28 cellular contexts compared by ENCODE assay signal in genomic region chr11:34278175-34278574, GRCh38.
"Had no signal": no experiment of that assay in that cellular context is flagged by ENCODE, and none has a peak within 500 bp of the region (broad histone marks: within the 10 kb centered on the region; RNA-seq: fewer than 3 reads in every experiment).

No MANE protein-coding gene starts in this region.

- H3K4me3 ChIP-seq: PC-9, Peyer's patch had no signal

- H3K4me3 Mint-ChIP-seq: T-cell; T-helper 1 cell treated with Interleukin-12 subunit alpha and Interleukin-12 subunit beta and Interleukin-4 antibody, amounts not matched to agents 30 μg/mL and 1 μg/mL, for 36 hours had no signal

- H3K27me3 ChIP-seq: Peyer's patch had no signal

- H3K9me3 ChIP-seq: Peyer's patch, SK-N-SH had no signal

- DNase-seq: Kasumi-1; MV-4-11; NCI-H1048; NCI-H1105; NCI-H1417; NCI-H1436 treated with DMSO at 0.1 percent for 48 hours; NCI-H1694; NCI-H187 treated with DMSO at 0.1 percent for 48 hours; NCI-H2029 treated with DMSO at 0.1 percent for 48 hours; NCI-H2171 treated with DMSO at 0.1 percent for 48 hours; NCI-H345; NCI-H446 treated with DMSO at 0.1 percent for 48 hours; NCI-H510A treated with DMSO at 0.1 percent for 48 hours; NCI-H526; NCI-H82; NK-92 treated with Interleukin-12 subunit alpha and Interleukin-12 subunit beta, amount 100 ng/mL, for 24 hours; OCI-M1; PC-9; Peyer's patch; Right ventricle myocardium superior; SIG-M5; SW 1271; T-cell had no signal

- H3K27ac Mint-ChIP-seq: T-cell; T-helper 1 cell treated with Interleukin-12 subunit alpha and Interleukin-12 subunit beta and Interleukin-4 antibody, amounts not matched to agents 30 μg/mL and 1 μg/mL, for 36 hours had no signal

- H3K4me1 Mint-ChIP-seq: T-cell had no signal

- H3K36me3 Mint-ChIP-seq: T-cell had no signal

- H3K36me3 ChIP-seq: Peyer's patch had no signal

- H3K27ac ChIP-seq: HL-60, KMS-11, PC-9, Peyer's patch had no signal

- H3K9me3 Mint-ChIP-seq: T-cell; T-helper 1 cell treated with Interleukin-12 subunit alpha and Interleukin-12 subunit beta and Interleukin-4 antibody, amounts not matched to agents 30 μg/mL and 1 μg/mL, for 36 hours had no signal

- H3K27me3 Mint-ChIP-seq: T-cell had no signal

- H3K4me2 ChIP-seq: KMS-11, PC-9, SK-N-SH had no signal

- FAIRE-seq: HTR-8/SVneo had no signal

- ATAC-seq: T-cell had no signal
